In genomic region chr11:69131644-69132300, GRCh38 we compare ENCODE assay signal across 9 cellular contexts. TPM values are rescaled to one million over a fixed set of nuclear protein-coding genes. Genes with fewer than 3 reads are reported as not detected.
A peak's percentile ranks its signal among the peaks of the same experiment; 100 is the strongest.
DNase-seq lines count a peak whose midpoint lies in the region; ATAC-seq and TF ChIP-seq lines count a peak whose summit lies in the region.
"Had no signal": no experiment of that assay in that cellular context is flagged by ENCODE, and none has a peak within 500 bp of the region (broad histone marks: within the 10 kb centered on the region; RNA-seq: fewer than 3 reads in every experiment).

No MANE protein-coding gene starts in this region.

- CTCF ChIA-PET in PC-9 (lab: Charles Lee) = interaction anchor here (0.7 to 1.7 kb wide), 16 partner anchors 9 to 250 kb away, joined by 3 to 11 read pairs (median 4); partner anchors contain the start of gene MYEOV

- intact Hi-C loops in PC-9 (cut with micrococcal nuclease; ENCODE audit: unreplicated experiment) (no loop called here), esophagus squamous epithelium (cut with DNase I) (no loop called here)

- no peak for ATAC-seq in GM18517 (IDR thresholded peaks at IDR 0.05; ENCODE audit: unreplicated experiment)

- peak overlapping the region; percentile 20 for H3K4me2 ChIP-seq in PC-9

- BruUV-seq in PC-9 (replicated peaks; lab: Mats Ljungman, UMichigan) = no TSS peak

- DNase-seq in activated CD4-positive, CD25-positive, alpha-beta regulatory T cell treated with anti-CD3 and anti-CD28 coated beads, Interleukin-2, amount 50 U/mL, for 72 hours = peak; percentile 20
- DNase-seq in activated CD4-positive, CD25-positive, alpha-beta regulatory T cell (lab: John Stamatoyannopoulos, UW) = no peak
- DNase-seq in PC-9 (peak; percentile 84 to 88), esophagus squamous epithelium (lab: John Stamatoyannopoulos, UW) (no peak), GM19238 (ENCODE audit: insufficient read length, low spot score) (no peak), GOT3 (lab: John Stamatoyannopoulos, UW) (no peak)

- H3K4me3 Mint-ChIP-seq in nephron = no peak overlapping the region
- H3K4me3 Mint-ChIP-seq: activated naive CD8-positive, alpha-beta T cell had no signal

- no peaks in the 10 kb centered on the region for H3K27me3 ChIP-seq in PC-9 (ENCODE audit: insufficient read depth, low read depth)
- no peaks in the 10 kb centered on the region for H3K27me3 ChIP-seq in esophagus squamous epithelium

- 28 to 30% methylated on average over 2 to 6 of the region's 15 CpGs for WGBS in esophagus squamous epithelium, 2 donors

- peaks cover 15% of the 10 kb centered on the region for H3K9me3 Mint-ChIP-seq in nephron

- H3F3A ChIP-seq in PC-9 (ENCODE audit: insufficient read depth, low read depth) = no peaks in the 10 kb centered on the region; the same call in 1 of the 2 replicates

- H3K4me3 ChIP-seq in PC-9 (no peak overlapping the region), esophagus squamous epithelium (no peak overlapping the region)

- no peak for TF ChIP-seq POLR2A in esophagus squamous epithelium (IDR thresholded peaks at IDR 0.05)

- TF ChIP-seq CTCF in PC-9 (conservative IDR thresholded peaks at IDR 0.05) (peak; percentile 98), esophagus squamous epithelium (IDR thresholded peaks at IDR 0.05) (peak; percentile 21 to 96 (median 88)), nephron (IDR thresholded peaks at IDR 0.05; ENCODE audit: unreplicated experiment in 3 of 3) (peak; percentile 82 to 92 (median 91))

- no peak overlapping the region for H3K27ac Mint-ChIP-seq in nephron
- H3K27ac Mint-ChIP-seq: activated naive CD8-positive, alpha-beta T cell had no signal

- H3K9me3 ChIP-seq in PC-9 (ENCODE audit: insufficient read depth, low read depth) (peaks cover 16% of the 10 kb centered on the region), esophagus squamous epithelium (peaks cover 0 to 5% (median 0%) of the 10 kb centered on the region in 3 donors)

- H3K27ac ChIP-seq in PC-9 = peak overlapping the region; percentile 26; the same call in 1 of the 2 replicates
- peak overlapping the region in 2 of 4 donors; percentile 7 to 19 for H3K27ac ChIP-seq in esophagus squamous epithelium

- no peaks in the 10 kb centered on the region for H3K4me1 Mint-ChIP-seq in nephron

- H3K36me3 Mint-ChIP-seq in nephron (ENCODE audit: low read depth) = peaks cover 4% of the 10 kb centered on the region

- H3K9me2 ChIP-seq in PC-9 (ENCODE audit: insufficient read depth) = no peaks in the 10 kb centered on the region

- peaks cover 4% of the 10 kb centered on the region for H3K27me3 Mint-ChIP-seq in nephron (ENCODE audit: low read depth)
- H3K27me3 Mint-ChIP-seq: activated naive CD8-positive, alpha-beta T cell had no signal

- POLR2A ChIA-PET in PC-9 (lab: Charles Lee; ENCODE audit: unreplicated experiment) = interaction anchor here (0.5 to 1.0 kb wide), 8 partner anchors 11 to 251 kb away, joined by 3 to 10 read pairs (median 4); no protein-coding TSS in a partner anchor

- H3K79me2 ChIP-seq in PC-9 (ENCODE audit: low read depth) = no peaks in the 10 kb centered on the region

- no peak overlapping the region for H2AFZ ChIP-seq in PC-9

- H4K20me1 ChIP-seq in PC-9 (ENCODE audit: insufficient read depth) = no peaks in the 10 kb centered on the region

- H3K36me3 ChIP-seq in PC-9 (ENCODE audit: low read depth) (0 out of 2 replicates have a peak, but pooled peaks cover 6% of the 10 kb centered on the region), esophagus squamous epithelium (no peaks in the 10 kb centered on the region)

- peaks cover 22% of the 10 kb centered on the region for H3K4me1 ChIP-seq in PC-9 (replicated peaks; ENCODE audit: insufficient read depth)
- peaks cover 9 to 25% (median 9%) of the 10 kb centered on the region in 3 donors for H3K4me1 ChIP-seq in esophagus squamous epithelium

RNA-seq across cellular contexts. Expression of gene SMIM38, which starts 24.0 kb away (rescaled TPM):
- total RNA-seq in PC-9 (2021) = 0.26 and 0.50 TPM in 2 replicates
- total RNA-seq in esophagus squamous epithelium = under 1 TPM in 2 of 4 donors, not detected in 2; 0.15 to 0.19 TPM

Comparison
In these comparisons a context has a peak if more than half of its experiments do, and no peak if none do; other contexts are left out.
1. DNase-seq: peak in activated CD4-positive, CD25-positive, alpha-beta regulatory T cell treated with anti-CD3 and anti-CD28 coated beads, Interleukin-2, amount 50 U/mL, for 72 hours (single experiment) and PC-9 (2 of 2); none in activated CD4-positive, CD25-positive, alpha-beta regulatory T cell (0 of 4), esophagus squamous epithelium (single experiment), GM19238 (single experiment) and GOT3 (single experiment).
2. Peak in every context shown above with its lines, with median percentiles within 50 percentile points of each other: CTCF ChIP-seq.